ENCODE assay signal across 1 cellular context in genomic region chr12:46342562-46343033, GRCh38.
TF ChIP-seq lines count a peak whose summit lies in the region.

No MANE protein-coding gene starts in this region.

TF ChIP-seq in K562, 482 proteins besides CTCF, POLR2A, EP300 and RAD21 (continued from another document and continues in another):
- TF ChIP-seq ZNF445 (CRISPR knock-in tag; IDR thresholded peaks at IDR 0.05; ENCODE audit: low read depth) (no peak), ZFPM2 (CRISPR knock-in tag; IDR thresholded peaks at IDR 0.05) (no peak), ARNT (IDR thresholded peaks at IDR 0.05) (no peak), FOXA1 (IDR thresholded peaks at IDR 0.05; ENCODE audit: borderline replicate concordance) (no peak), ZMIZ1 (IDR thresholded peaks at IDR 0.05; ENCODE audit: low read depth in 2 of 2, low read length in 2 of 2) (no peak), FOXJ3 (CRISPR knock-in tag; IDR thresholded peaks at IDR 0.05) (no peak), FOXJ2 (tag; IDR thresholded peaks at IDR 0.05) (no peak), NFE2L1 (tag; IDR thresholded peaks at IDR 0.05; ENCODE audit: borderline replicate concordance, low read depth) (0 out of 2 replicates have a peak, but pooled peaks have one; percentile 14), ZBTB11 (CRISPR knock-in tag; IDR thresholded peaks at IDR 0.05) (no peak), ZFP30 (CRISPR knock-in tag; IDR thresholded peaks at IDR 0.05; ENCODE audit: borderline replicate concordance) (no peak), MXI1 (IDR thresholded peaks at IDR 0.05; ENCODE audit: low read depth, low read length) (no peak), TCF7L2 (IDR thresholded peaks at IDR 0.05; ENCODE audit: low read depth, low read length) (no peak), MCM3 (IDR thresholded peaks at IDR 0.05) (no peak), THRB (CRISPR knock-in tag; conservative IDR thresholded peaks at IDR 0.05) (no peak), HDAC6 (IDR thresholded peaks at IDR 0.05; ENCODE audit: low read depth, low read length) (no peak), MEF2A (IDR thresholded peaks at IDR 0.05; ENCODE audit: control insufficient read depth, low read depth, low read length) (no peak), ZFP36 (IDR thresholded peaks at IDR 0.05; ENCODE audit: low read depth, low read length, partially characterized antibody) (no peak), CEBPG (CRISPR knock-in tag; IDR thresholded peaks at IDR 0.05) (no peak), CEBPG (tag; conservative IDR thresholded peaks at IDR 0.05 in 1 of 2, IDR thresholded peaks at IDR 0.05 in 1 of 2) (no peak), PML (IDR thresholded peaks at IDR 0.05; ENCODE audit: low read length) (no peak), STAT6 (CRISPR knock-in tag; IDR thresholded peaks at IDR 0.05) (no peak), STAG1 (CRISPR knock-in tag; IDR thresholded peaks at IDR 0.05; ENCODE audit: borderline replicate concordance) (peak; percentile 61; the same call in 1 of the 2 replicates), SREBF1 (IDR thresholded peaks at IDR 0.05; ENCODE audit: borderline replicate concordance, low read depth, low read length) (no peak), ZNF778 (CRISPR knock-in tag; IDR thresholded peaks at IDR 0.05) (no peak), PRMT5 (CRISPR knock-in tag; IDR thresholded peaks at IDR 0.05) (no peak), TEAD1 (CRISPR knock-in tag; IDR thresholded peaks at IDR 0.05) (no peak), ZNF696 (CRISPR knock-in tag; conservative IDR thresholded peaks at IDR 0.05) (no peak), ZNF583 (CRISPR knock-in tag; IDR thresholded peaks at IDR 0.05) (no peak), ZNF311 (CRISPR knock-in tag; IDR thresholded peaks at IDR 0.05) (no peak), EZH2 (IDR thresholded peaks at IDR 0.05; ENCODE audit: borderline replicate concordance, low read depth, low read length) (no peak), PURB (CRISPR knock-in tag; IDR thresholded peaks at IDR 0.05; ENCODE audit: low read depth) (no peak), CHD7 (IDR thresholded peaks at IDR 0.05; ENCODE audit: low read depth, low read length) (no peak), ZNF639 (CRISPR knock-in tag; conservative IDR thresholded peaks at IDR 0.05 in 1 of 2, IDR thresholded peaks at IDR 0.05 in 1 of 2) (no peak), IFI16 (CRISPR knock-in tag; IDR thresholded peaks at IDR 0.05) (no peak)
